ENCODE assay signal across 19 cellular contexts in genomic region chr20:7691647-7692046, GRCh38.
"Had no signal": no experiment of that assay in that cellular context is flagged by ENCODE, and none has a peak within 500 bp of the region (broad histone marks: within the 10 kb centered on the region; RNA-seq: fewer than 3 reads in every experiment).

No MANE protein-coding gene starts in this region.

- FAIRE-seq: frontal cortex, pancreas had no signal

- H3K27me3 ChIP-seq: cardiac muscle cell, hepatocyte, neutrophil, pancreas, right atrium auricular region, upper lobe of right lung had no signal

- H3K4me1 ChIP-seq: pancreas, psoas muscle, right atrium auricular region, upper lobe of right lung had no signal

- H3K27ac ChIP-seq: cardiac muscle cell, hepatocyte, neutrophil, pancreas, psoas muscle, right atrium auricular region, upper lobe of right lung had no signal

- DNase-seq: activated CD4-positive, alpha-beta memory T cell treated with anti-CD3 and anti-CD28 coated beads for 36 hours; activated CD4-positive, alpha-beta T cell treated with anti-CD3 and anti-CD28 coated beads for 48 hours; activated naive CD4-positive, alpha-beta T cell treated with Interleukin-2 at 50 U/mL for 16 hours; activated naive CD8-positive, alpha-beta T cell treated with anti-CD3 and anti-CD28 coated beads, Interleukin-2, amount 10 ng/mL, durations not matched to agents 7 days and 5 days; activated T-cell treated with anti-CD3 and anti-CD28 coated beads, Interleukin-2, amount 50 U/mL, for 48 hours; amygdala; glutamatergic neuron; immature natural killer cell; pancreas; psoas muscle; stimulated activated CD4-positive, alpha-beta T cell treated with anti-CD3 and anti-CD28 coated beads, Interleukin-4, amount 100 ng/mL, for 4 hours; stimulated activated naive CD8-positive, alpha-beta T cell treated with anti-CD3 and anti-CD28 coated beads, Interleukin-15, Interleukin-2, amounts not matched to agents 100 U/mL and 50 U/mL, for 24 hours; T-helper 17 cell; upper lobe of right lung had no signal

- ATAC-seq: pancreas; psoas muscle; stimulated activated naive CD8-positive, alpha-beta T cell treated with anti-CD3 and anti-CD28 coated beads, Interleukin-15, Interleukin-2, amounts not matched to agents 100 U/mL and 50 U/mL, for 24 hours; T-helper 17 cell; upper lobe of right lung had no signal
